Comparison of ENCODE assay signal across 8 cellular contexts in the genomic region with DNA sequence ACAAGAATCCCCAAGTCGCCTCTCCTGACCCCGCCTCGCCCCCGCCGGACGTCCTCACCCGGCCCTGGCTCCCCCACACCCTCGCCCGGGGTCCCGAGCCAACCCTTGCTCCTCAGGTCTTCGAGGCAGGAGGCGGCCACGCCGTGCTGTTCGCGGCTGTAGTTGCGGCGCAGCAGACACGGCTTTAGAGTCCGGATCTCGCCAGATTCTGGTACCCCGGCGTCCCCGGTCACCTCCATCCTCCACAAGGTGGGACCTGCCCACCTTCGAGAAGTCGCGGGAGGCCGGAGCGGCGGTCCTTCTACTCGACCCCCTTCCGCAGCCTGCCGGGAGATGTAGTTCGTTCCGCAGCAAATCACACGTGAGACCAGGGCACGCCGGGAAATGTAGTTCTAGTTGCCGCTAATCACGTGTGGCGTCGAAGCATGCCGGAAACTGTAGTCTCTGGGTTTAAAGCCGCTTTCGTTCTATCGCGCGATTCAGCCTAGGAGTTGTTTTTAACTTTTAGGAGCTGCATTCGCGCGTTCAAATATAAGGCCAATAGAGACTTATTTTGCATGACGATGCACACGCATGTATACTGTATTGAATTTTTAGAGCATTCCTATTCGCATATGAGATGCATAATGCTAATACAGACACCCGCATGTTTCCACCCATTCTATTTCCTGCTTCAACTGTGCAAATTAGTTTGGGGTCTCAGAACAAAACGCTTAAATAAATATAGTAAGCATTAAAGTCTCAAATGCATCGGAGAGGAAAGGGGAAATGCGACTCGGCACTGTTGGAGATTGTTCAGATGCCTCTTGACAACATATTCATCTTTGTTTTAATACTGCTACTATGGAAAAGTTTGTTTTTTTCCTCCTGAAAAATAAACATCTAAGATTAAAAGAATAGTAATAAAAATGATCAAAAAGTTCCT. TPM values are rescaled to one million over a fixed set of nuclear protein-coding genes. Genes with fewer than 3 reads are reported as not detected.
DNase-seq lines count a peak whose midpoint lies in the region; ATAC-seq and TF ChIP-seq lines count a peak whose summit lies in the region.

TSS of gene DFFA (minus strand) at position 310 of the 925 bp plus-strand sequence. CDS start at position 239, 71 bp downstream.

- peak within 1 kb of the TSS; percentile 97 for H3K27ac Mint-ChIP-seq in GM23338
- H3K27ac Mint-ChIP-seq in activated T-helper 2 cell treated with anti-CD3 and anti-CD28 coated beads, Interferon-gamma antibody, Interleukin-2, Interleukin-4, amounts not matched to agents 10 μg/mL and 5 μg/mL and 100 μg/mL, durations not matched to agents 14 hours and 24 hours and 36 hours, result peak within 1 kb of the TSS; percentile 93
- peak within 1 kb of the TSS; percentile 94 to 97 for H3K27ac Mint-ChIP-seq in natural killer cell treated with Interleukin-12 subunit alpha and Interleukin-12 subunit beta and Interleukin-15 and Interleukin-18, amount 100 ng/mL, for 72 hours

- no peaks in the 10 kb centered on the region for H3K9me3 ChIP-seq in DND-41 (ENCODE audit: insufficient read depth, low read length, severe bottlenecking)
- H3K9me3 ChIP-seq in RWPE2 (ENCODE audit: severe bottlenecking), result no peaks in the 10 kb centered on the region

- H3K79me2 ChIP-seq in DND-41 (ENCODE audit: insufficient read depth, low read length) (peaks cover 45% of the 10 kb centered on the region), GM23338 (replicated peaks; ENCODE audit: insufficient read depth) (peaks cover 62% of the 10 kb centered on the region)

- H2AFZ ChIP-seq in DND-41 (ENCODE audit: low read depth, low read length) (peak within 1 kb of the TSS; percentile 93), GM23338 (peak within 1 kb of the TSS; percentile 89)

- H3F3A ChIP-seq in GM23338 (replicated peaks; ENCODE audit: low read depth), result peaks cover 17% of the 10 kb centered on the region

- H3K27me3 Mint-ChIP-seq in GM23338 (ENCODE audit: insufficient read depth, low read depth, poor library complexity), result peaks cover 11% of the 10 kb centered on the region
- no peaks in the 10 kb centered on the region for H3K27me3 Mint-ChIP-seq in activated T-helper 2 cell treated with anti-CD3 and anti-CD28 coated beads, Interferon-gamma antibody, Interleukin-2, Interleukin-4, amounts not matched to agents 10 μg/mL and 5 μg/mL and 100 μg/mL, durations not matched to agents 14 hours and 24 hours and 36 hours (ENCODE audit: low read depth)
- no peaks in the 10 kb centered on the region for H3K27me3 Mint-ChIP-seq in natural killer cell treated with Interleukin-12 subunit alpha and Interleukin-12 subunit beta and Interleukin-15 and Interleukin-18, amount 100 ng/mL, for 72 hours

- H3K4me3 Mint-ChIP-seq in GM23338, result peak within 1 kb of the TSS; percentile 97
- peak within 1 kb of the TSS; percentile 95 for H3K4me3 Mint-ChIP-seq in activated T-helper 2 cell treated with anti-CD3 and anti-CD28 coated beads, Interferon-gamma antibody, Interleukin-2, Interleukin-4, amounts not matched to agents 10 μg/mL and 5 μg/mL and 100 μg/mL, durations not matched to agents 14 hours and 24 hours and 36 hours (ENCODE audit: low read depth)
- H3K4me3 Mint-ChIP-seq in natural killer cell treated with Interleukin-12 subunit alpha and Interleukin-12 subunit beta and Interleukin-15 and Interleukin-18, amount 100 ng/mL, for 72 hours, result peak within 1 kb of the TSS; percentile 98

- no peaks in the 10 kb centered on the region for H3K9me3 Mint-ChIP-seq in GM23338
- H3K9me3 Mint-ChIP-seq in activated T-helper 2 cell treated with anti-CD3 and anti-CD28 coated beads, Interferon-gamma antibody, Interleukin-2, Interleukin-4, amounts not matched to agents 10 μg/mL and 5 μg/mL and 100 μg/mL, durations not matched to agents 14 hours and 24 hours and 36 hours, result no peaks in the 10 kb centered on the region
- no peaks in the 10 kb centered on the region for H3K9me3 Mint-ChIP-seq in natural killer cell treated with Interleukin-12 subunit alpha and Interleukin-12 subunit beta and Interleukin-15 and Interleukin-18, amount 100 ng/mL, for 72 hours

- intact Hi-C loops in activated T-helper 2 cell treated with anti-CD3 and anti-CD28 coated beads, Interferon-gamma antibody, Interleukin-2, Interleukin-4, amounts not matched to agents 10 μg/mL and 5 μg/mL and 100 μg/mL, durations not matched to agents 14 hours and 24 hours and 36 hours (cut with micrococcal nuclease), result loop anchor here (1.0 kb wide), 2 partner anchors 23 to 41 kb away; no protein-coding TSS in a partner anchor

- H4K20me1 ChIP-seq in DND-41 (ENCODE audit: insufficient read depth, low read length) (no peaks in the 10 kb centered on the region), GM23338 (replicated peaks; ENCODE audit: insufficient read depth) (peaks cover 35% of the 10 kb centered on the region)

- peaks cover 22% of the 10 kb centered on the region for H3K4me1 Mint-ChIP-seq in GM23338
- peaks cover 33% of the 10 kb centered on the region for H3K4me1 Mint-ChIP-seq in activated T-helper 2 cell treated with anti-CD3 and anti-CD28 coated beads, Interferon-gamma antibody, Interleukin-2, Interleukin-4, amounts not matched to agents 10 μg/mL and 5 μg/mL and 100 μg/mL, durations not matched to agents 14 hours and 24 hours and 36 hours (ENCODE audit: low read depth)
- H3K4me1 Mint-ChIP-seq in natural killer cell treated with Interleukin-12 subunit alpha and Interleukin-12 subunit beta and Interleukin-15 and Interleukin-18, amount 100 ng/mL, for 72 hours (ENCODE audit: low read depth in 2 of 2), result peaks cover 35% of the 10 kb centered on the region in 2 donors

- H3K36me3 Mint-ChIP-seq in GM23338 (ENCODE audit: low read depth), result peaks cover 31% of the 10 kb centered on the region
- H3K36me3 Mint-ChIP-seq in activated T-helper 2 cell treated with anti-CD3 and anti-CD28 coated beads, Interferon-gamma antibody, Interleukin-2, Interleukin-4, amounts not matched to agents 10 μg/mL and 5 μg/mL and 100 μg/mL, durations not matched to agents 14 hours and 24 hours and 36 hours (ENCODE audit: low read depth), result peaks cover 22% of the 10 kb centered on the region
- H3K36me3 Mint-ChIP-seq in natural killer cell treated with Interleukin-12 subunit alpha and Interleukin-12 subunit beta and Interleukin-15 and Interleukin-18, amount 100 ng/mL, for 72 hours, result peaks cover 7% of the 10 kb centered on the region

- peak; percentile 95 for DNase-seq in DND-41
- peak; percentile 100 for DNase-seq in GM23338 (ENCODE audit: low spot score)
- peak; percentile 97 for DNase-seq in LoVo (ENCODE audit: low spot score)
- DNase-seq in RWPE2 (ENCODE audit: low spot score), result peak; percentile 96
- peak; percentile 90 for DNase-seq in activated T-helper 2 cell treated with anti-CD3 and anti-CD28 coated beads, Interferon-gamma antibody, Interleukin-2, Interleukin-4, amounts not matched to agents 10 μg/mL and 5 μg/mL and 100 μg/mL, durations not matched to agents 14 hours and 24 hours and 36 hours (ENCODE audit: low spot score)
- peak; percentile 98 for DNase-seq in fibroblast of pulmonary artery (ENCODE audit: low read depth)
- peak; percentile 94 for DNase-seq in natural killer cell treated with Interleukin-12 subunit alpha and Interleukin-12 subunit beta and Interleukin-15 and Interleukin-18, amount 100 ng/mL, for 72 hours (ENCODE audit: low spot score)
- DNase-seq in stimulated activated naive CD8-positive, alpha-beta T cell treated with anti-CD3 and anti-CD28 coated beads, Interleukin-15, Interleukin-2, amounts not matched to agents 100 U/mL and 50 U/mL, for 24 hours, result peak; percentile 92

- peak within 1 kb of the TSS; percentile 68 for H3K9ac ChIP-seq in DND-41 (ENCODE audit: low read depth, low read length)

- ATAC-seq in DND-41 (ENCODE audit: insufficient read depth, low read depth) (peak; percentile 84), GM23338 (peak; percentile 85), RWPE2 (ENCODE audit: low read depth) (peak; percentile 80)
- peak; percentile 88 to 92 for ATAC-seq in natural killer cell treated with Interleukin-12 subunit alpha and Interleukin-12 subunit beta and Interleukin-15 and Interleukin-18, amount 100 ng/mL, for 72 hours
- peak; percentile 83 for ATAC-seq in stimulated activated naive CD8-positive, alpha-beta T cell treated with anti-CD3 and anti-CD28 coated beads, Interleukin-15, Interleukin-2, amounts not matched to agents 100 U/mL and 50 U/mL, for 24 hours

- peak within 1 kb of the TSS; percentile 87 for H3K27ac ChIP-seq in DND-41 (ENCODE audit: low read length)
- peak within 1 kb of the TSS; percentile 27; the same call in 1 of the 2 replicates for H3K27ac ChIP-seq in GM23338 (ENCODE audit: low read depth)
- H3K27ac ChIP-seq in RWPE2 (ENCODE audit: poor library complexity, severe bottlenecking), result peak within 1 kb of the TSS; percentile 53

- H3K4me2 ChIP-seq in DND-41 (ENCODE audit: insufficient read depth, low read length) (peak within 1 kb of the TSS; percentile 84), GM23338 (peak within 1 kb of the TSS; percentile 79)

- no peaks in the 10 kb centered on the region for H3K9me2 ChIP-seq in GM23338 (ENCODE audit: insufficient read depth)

- TF ChIP-seq CTCF in DND-41 (IDR thresholded peaks at IDR 0.05; ENCODE audit: borderline replicate concordance, extremely low read depth, low read length, poor library complexity, severe bottlenecking) (no peak), GM23338 (conservative IDR thresholded peaks at IDR 0.05; ENCODE audit: low read depth in 2 of 2) (peak in 1 of 2 experiments; percentile 8; a peak in 1 of 4 replicates), RWPE2 (IDR thresholded peaks at IDR 0.05; ENCODE audit: poor library complexity, severe bottlenecking) (no peak), fibroblast of pulmonary artery (IDR thresholded peaks at IDR 0.05; ENCODE audit: low read length, missing control alignments) (no peak)

- no peaks in the 10 kb centered on the region for H3K27me3 ChIP-seq in DND-41 (ENCODE audit: insufficient read depth, low read length, poor library complexity)
- no peaks in the 10 kb centered on the region for H3K27me3 ChIP-seq in GM23338 (ENCODE audit: insufficient read depth)
- no peaks in the 10 kb centered on the region for H3K27me3 ChIP-seq in RWPE2 (ENCODE audit: insufficient read depth, poor library complexity, severe bottlenecking)

- peaks cover 22% of the 10 kb centered on the region for H3K36me3 ChIP-seq in DND-41 (ENCODE audit: insufficient read depth, low read length)
- H3K36me3 ChIP-seq in GM23338 (ENCODE audit: insufficient read depth), result peaks cover 16% of the 10 kb centered on the region
- peaks cover 25% of the 10 kb centered on the region for H3K36me3 ChIP-seq in RWPE2 (ENCODE audit: low read depth)

- H3K4me1 ChIP-seq in DND-41 (ENCODE audit: insufficient read depth, low read length), result peaks cover 53% of the 10 kb centered on the region
- peaks cover 20% of the 10 kb centered on the region for H3K4me1 ChIP-seq in GM23338 (ENCODE audit: insufficient read depth)
- peaks cover 4% of the 10 kb centered on the region for H3K4me1 ChIP-seq in RWPE2 (ENCODE audit: insufficient read depth, poor library complexity, severe bottlenecking)

- H3K4me3 ChIP-seq in DND-41 (ENCODE audit: low read depth in 1 of 2, low read length in 2 of 2) (peak within 1 kb of the TSS; percentile 58 to 88), GM23338 (peak within 1 kb of the TSS; percentile 78), RWPE2 (ENCODE audit: severe bottlenecking) (peak within 1 kb of the TSS; percentile 75), fibroblast of pulmonary artery (replicated peaks; ENCODE audit: low read depth, low read length) (peak within 1 kb of the TSS; percentile 89)

RNA-seq across cellular contexts. Expression of gene DFFA, which starts in this region (rescaled TPM):
- total RNA-seq in GM23338 (2014; rRNA removed; shearing (Covaris generic)), result 77.4 and 82.0 TPM in 2 replicates
- 61.4 and 65.2 TPM in 2 replicates for polyA plus RNA-seq in GM23338 (2016; fragmentation: Nextera tagmentation; extraction: Ambion mirVana)
- 52.9 and 53.8 TPM in 2 replicates for total RNA-seq in activated T-helper 2 cell treated with anti-CD3 and anti-CD28 coated beads, Interferon-gamma antibody, Interleukin-2, Interleukin-4, amounts not matched to agents 10 μg/mL and 5 μg/mL and 100 μg/mL, durations not matched to agents 14 hours and 24 hours and 36 hours
- 10 to 100 TPM; 40.0 to 59.4 TPM for total RNA-seq in natural killer cell treated with Interleukin-12 subunit alpha and Interleukin-12 subunit beta and Interleukin-15 and Interleukin-18, amount 100 ng/mL, for 72 hours

Comparison
In these comparisons a context has a peak if more than half of its experiments do, and no peak if none do; other contexts are left out.
1. Peak in every context shown above with its lines: DNase-seq, ATAC-seq, H3K4me3 ChIP-seq and H3K27ac ChIP-seq.
2. H3K27ac ChIP-seq: peak in every context shown above with its lines; median percentile 87 in DND-41; 53 in RWPE2; 27 in GM23338.